ENCODE assay signal across 9 cellular contexts in genomic region chrX:4710618-4711433, GRCh38.
A peak's percentile ranks its signal among the peaks of the same experiment; 100 is the strongest.
DNase-seq lines count a peak whose midpoint lies in the region; ATAC-seq and TF ChIP-seq lines count a peak whose summit lies in the region.
"Had no signal": no experiment of that assay in that cellular context is flagged by ENCODE, and none has a peak within 500 bp of the region (broad histone marks: within the 10 kb centered on the region; RNA-seq: fewer than 3 reads in every experiment).

No MANE protein-coding gene starts in this region.

- peak overlapping the region; percentile 68 for H3K4ac ChIP-seq in mesendoderm (ENCODE audit: low read depth, low read length)

- TF ChIP-seq POLR2A in prostate gland (IDR thresholded peaks at IDR 0.05): no peak
- no peak for TF ChIP-seq POLR2A in gastrocnemius medialis (IDR thresholded peaks at IDR 0.05)

- H2AK5ac ChIP-seq in mesendoderm (ENCODE audit: low read length): no peak overlapping the region

- intact Hi-C loops in prostate gland (cut with DNase I) (no loop called here), gastrocnemius medialis (cut with DNase I; ENCODE audit: low total_unique reads) (no loop called here)

- H2BK120ac ChIP-seq in mesendoderm (ENCODE audit: low read depth, low read length): no peak overlapping the region

- H3K18ac ChIP-seq in mesendoderm (ENCODE audit: low read length): no peak overlapping the region

- DNase-seq in OCI-M2 (lab: John Stamatoyannopoulos, UW; ENCODE audit: unreplicated experiment) (peak; percentile 66), mesendoderm (peak; percentile 58), AG20443 (ENCODE audit: low spot score) (no peak), prostate gland (ENCODE audit: low spot score) (no peak), gastrocnemius medialis (no peak)
- DNase-seq: NCI-H1092 had no signal

- no peak overlapping the region for H4K8ac ChIP-seq in mesendoderm (ENCODE audit: low read depth, low read length)

- no peak overlapping the region for H2BK5ac ChIP-seq in mesendoderm (ENCODE audit: low read length)

- H3K79me1 ChIP-seq in mesendoderm (ENCODE audit: low read length): no peaks in the 10 kb centered on the region

- TF ChIP-seq CTCF in prostate gland (IDR thresholded peaks at IDR 0.05) (no peak), gastrocnemius medialis (IDR thresholded peaks at IDR 0.05 in 4 of 5, conservative IDR thresholded peaks at IDR 0.05 in 1 of 5) (no peak)

- ATAC-seq in GM18517 (IDR thresholded peaks at IDR 0.05; ENCODE audit: unreplicated experiment) (peak; percentile 47), HG02943 (IDR thresholded peaks at IDR 0.05; ENCODE audit: low read depth, unreplicated experiment) (peak; percentile 56), HG03175 (IDR thresholded peaks at IDR 0.05; ENCODE audit: unreplicated experiment) (no peak), gastrocnemius medialis (no peak)

- WGBS in mesendoderm (ENCODE audit: extremely low coverage, insufficient coverage, low lambda C conversion rate): no CpG with 5 or more reads among the region's 10 CpGs
- WGBS in prostate gland: 62% methylated on average over 10 of the region's 10 CpGs

- H3K36me3 ChIP-seq in mesendoderm (ENCODE audit: control insufficient read depth, insufficient read depth, low read length) (no peaks in the 10 kb centered on the region), prostate gland (no peaks in the 10 kb centered on the region), gastrocnemius medialis (no peaks in the 10 kb centered on the region)

- no peak overlapping the region for H2BK15ac ChIP-seq in mesendoderm (replicated peaks; ENCODE audit: low read depth)

- no peak overlapping the region for H3K56ac ChIP-seq in mesendoderm (ENCODE audit: low read length)

- no peak overlapping the region for H3K9ac ChIP-seq in mesendoderm (ENCODE audit: low read length)

- no peaks in the 10 kb centered on the region for H3K27me3 ChIP-seq in mesendoderm (ENCODE audit: insufficient read depth, low read length, poor library complexity)
- H3K27me3 ChIP-seq in prostate gland (replicated peaks; ENCODE audit: insufficient read depth): no peaks in the 10 kb centered on the region
- H3K27me3 ChIP-seq in gastrocnemius medialis: no peaks in the 10 kb centered on the region

- H3K27ac ChIP-seq in mesendoderm (ENCODE audit: low read depth, low read length): no peak overlapping the region
- H3K27ac ChIP-seq in prostate gland: no peak overlapping the region
- H3K27ac ChIP-seq in gastrocnemius medialis: no peak overlapping the region

- H3K23ac ChIP-seq in mesendoderm (ENCODE audit: low read length): no peak overlapping the region

- H4K5ac ChIP-seq in mesendoderm (ENCODE audit: low read length): no peak overlapping the region

- no peak overlapping the region for H3K4me3 ChIP-seq in mesendoderm (ENCODE audit: low read length)
- no peak overlapping the region for H3K4me3 ChIP-seq in prostate gland
- H3K4me3 ChIP-seq in gastrocnemius medialis: no peak overlapping the region

- no peaks in the 10 kb centered on the region for H3K4me1 ChIP-seq in mesendoderm (ENCODE audit: control insufficient read depth, low read depth, low read length)
- no peaks in the 10 kb centered on the region for H3K4me1 ChIP-seq in prostate gland (replicated peaks)
- H3K4me1 ChIP-seq in gastrocnemius medialis: no peaks in the 10 kb centered on the region

- H3K9me3 ChIP-seq in prostate gland (no peaks in the 10 kb centered on the region), gastrocnemius medialis (no peaks in the 10 kb centered on the region)

- no peaks in the 10 kb centered on the region for H3K79me2 ChIP-seq in mesendoderm (ENCODE audit: control insufficient read depth, insufficient read depth, low read length)

- in situ Hi-C loops in gastrocnemius medialis (cut with MboI; ENCODE audit: low sequenced_read_pairs in 4 of 4): no loop called here

- no peak overlapping the region for H3K4me2 ChIP-seq in mesendoderm (ENCODE audit: low read length)

Comparison
In these comparisons a context has a peak if more than half of its experiments do, and no peak if none do; other contexts are left out.
1. ATAC-seq: peak in GM18517 (single experiment) and HG02943 (single experiment); none in HG03175 (single experiment) and gastrocnemius medialis (0 of 2).
2. DNase-seq: peak in OCI-M2 (single experiment) and mesendoderm (single experiment); none in AG20443 (single experiment), prostate gland (single experiment) and gastrocnemius medialis (0 of 2).